In genomic region chr7:155506854-155507337, GRCh38 we compare ENCODE assay signal across 1 cellular context.
TF ChIP-seq lines count a peak whose summit lies in the region.

No MANE protein-coding gene starts in this region.

TF ChIP-seq in K562, 482 proteins besides CTCF, POLR2A, EP300 and RAD21:
- TF ChIP-seq CBX8 (IDR thresholded peaks at IDR 0.05; ENCODE audit: borderline replicate concordance, extremely low read depth, low read depth, low read length, poor library complexity, severe bottlenecking) = peak; percentile 28
- TF ChIP-seq CBX2 (IDR thresholded peaks at IDR 0.05; ENCODE audit: insufficient read depth, low read length, poor library complexity, severe bottlenecking) = peak; percentile 27
- TF ChIP-seq CBFA2T3 (IDR thresholded peaks at IDR 0.05) = peak; percentile 12; the same call in 1 of the 2 replicates
- TF ChIP-seq RNF2 (IDR thresholded peaks at IDR 0.05) = peak; percentile 78
- TF ChIP-seq LARP7 (IDR thresholded peaks at IDR 0.05) = no peak
- TF ChIP-seq BMI1 (IDR thresholded peaks at IDR 0.05; ENCODE audit: low read length) = peak; percentile 38; the same call in 1 of the 2 replicates
- TF ChIP-seq CEBPG (CRISPR knock-in tag; IDR thresholded peaks at IDR 0.05) = no peak
- TF ChIP-seq CEBPG (tag; conservative IDR thresholded peaks at IDR 0.05 in 1 of 2, IDR thresholded peaks at IDR 0.05 in 1 of 2) = peak in 1 of 2 experiments; percentile 22; a peak in 2 of 4 replicates
- TF ChIP-seq ZNF592 (IDR thresholded peaks at IDR 0.05) = no peak
- TF ChIP-seq CTBP1 (IDR thresholded peaks at IDR 0.05; ENCODE audit: borderline replicate concordance) = no peak
